Comparison of ENCODE assay signal across 13 cellular contexts in the genomic region with DNA sequence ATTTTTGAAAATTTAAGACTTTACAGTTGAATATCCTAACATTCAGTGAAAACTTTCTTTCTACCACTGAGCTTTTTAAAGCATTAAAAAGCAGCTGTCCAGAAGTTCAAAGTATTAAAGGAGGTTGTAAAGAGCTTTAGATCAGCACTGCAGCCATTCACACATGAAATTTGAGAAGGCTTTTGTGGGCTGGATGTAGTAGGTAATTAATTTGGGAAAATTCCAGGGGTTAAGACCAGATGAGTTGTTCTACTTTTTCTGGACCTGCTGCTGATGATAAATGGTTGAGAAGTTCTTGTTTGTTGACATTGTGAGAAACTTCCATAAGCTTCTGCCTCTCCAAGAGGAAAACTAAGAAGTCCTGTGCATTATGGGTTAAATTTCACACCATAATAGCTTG.
"Had no signal": no experiment of that assay in that cellular context is flagged by ENCODE, and none has a peak within 500 bp of the region (broad histone marks: within the 10 kb centered on the region; RNA-seq: fewer than 3 reads in every experiment).

No MANE protein-coding gene starts in this region.

- DNase-seq: activated CD4-positive, alpha-beta T cell treated with anti-CD3 and anti-CD28 coated beads, Interleukin-2, amount 10 ng/mL, durations not matched to agents 24 days and 14 days; activated CD4-positive, CD25-positive, alpha-beta regulatory T cell; activated CD8-positive, alpha-beta memory T cell treated with anti-CD3 and anti-CD28 coated beads, Interleukin-2, amount 50 U/mL, for 48 hours; activated CD8-positive, alpha-beta T cell treated with anti-CD3 and anti-CD28 coated beads, Interleukin-2, amount 10 ng/mL, durations not matched to agents 7 days and 5 days; activated gamma-delta T cell; activated T-cell treated with anti-CD3 and anti-CD28 coated beads, Interleukin-2, amount 50 U/mL, for 72 hours; caudate nucleus; mammary epithelial cell; naive B cell; posterior cingulate gyrus; retina; stimulated activated CD4-positive, alpha-beta T cell treated with anti-CD3 and anti-CD28 coated beads, Interleukin-2, amount 100 ng/mL, for 48 hours; thyroid gland had no signal

- H3K4me3 ChIP-seq: thyroid gland had no signal
